Comparison of ENCODE assay signal across 20 cellular contexts in genomic region chr22:27842994-27843431, GRCh38. TPM values are rescaled to one million over a fixed set of nuclear protein-coding genes. Genes with fewer than 3 reads are reported as not detected.
DNase-seq lines count a peak whose midpoint lies in the region; ATAC-seq, FAIRE-seq and TF ChIP-seq lines count a peak whose summit lies in the region.
"Had no signal": no experiment of that assay in that cellular context is flagged by ENCODE, and none has a peak within 500 bp of the region (broad histone marks: within the 10 kb centered on the region; RNA-seq: fewer than 3 reads in every experiment).

No MANE protein-coding gene starts in this region.

- CTCF ChIA-PET in HepG2 (lab: Yijun Ruan, JAX; ENCODE audit: low intra/inter-chr PET ratio, low total read pairs): no interaction called here

- no peak for TF ChIP-seq RAD21 in HepG2 (CRISPR knock-in tag; IDR thresholded peaks at IDR 0.05)

- H3K4me1 ChIP-seq in left ventricle myocardium inferior (peaks cover 18% of the 10 kb centered on the region), hepatocyte (ENCODE audit: insufficient read depth) (peaks cover 14% of the 10 kb centered on the region), HepG2 (ENCODE audit: insufficient read depth, low read length) (no peaks in the 10 kb centered on the region)
- H3K4me1 ChIP-seq: BLaER1 had no signal

- H3K4me2 ChIP-seq in hepatocyte (no peak overlapping the region), HepG2 (ENCODE audit: low read depth, low read length) (no peak overlapping the region)
- H3K4me2 ChIP-seq: BLaER1 had no signal

- no peak overlapping the region for H2AFZ ChIP-seq in hepatocyte
- H2AFZ ChIP-seq in HepG2 (ENCODE audit: low read length): no peak overlapping the region

- H3K27ac ChIP-seq in left ventricle myocardium inferior (replicated peaks): peak overlapping the region; percentile 39
- peak overlapping the region; percentile 86 for H3K27ac ChIP-seq in SK-N-MC
- peak overlapping the region; percentile 47 for H3K27ac ChIP-seq in hepatocyte
- H3K27ac ChIP-seq in HepG2 (ENCODE audit: extremely low read length, insufficient read depth, low read length): no peak overlapping the region
- H3K27ac ChIP-seq: BLaER1, pancreas, thoracic aorta had no signal

- no peaks in the 10 kb centered on the region for H3K79me2 ChIP-seq in hepatocyte
- H3K79me2 ChIP-seq in HepG2 (ENCODE audit: insufficient read depth, low read length): no peaks in the 10 kb centered on the region

- no peaks in the 10 kb centered on the region for H4K20me1 ChIP-seq in hepatocyte (ENCODE audit: insufficient read depth, poor library complexity, severe bottlenecking)
- no peaks in the 10 kb centered on the region; the same call in 1 of the 2 replicates for H4K20me1 ChIP-seq in HepG2 (ENCODE audit: insufficient read depth, low read length)
- H4K20me1 ChIP-seq: BLaER1 had no signal

- H3K27me3 ChIP-seq in left ventricle myocardium inferior (ENCODE audit: low read depth) (no peaks in the 10 kb centered on the region), hepatocyte (no peaks in the 10 kb centered on the region), HepG2 (ENCODE audit: control insufficient read depth in 1 of 2, insufficient read depth in 2 of 2, low read length in 2 of 2) (no peaks in the 10 kb centered on the region)
- H3K27me3 ChIP-seq: BLaER1, pancreas had no signal

- TF ChIP-seq EP300 in HepG2 (IDR thresholded peaks at IDR 0.05; ENCODE audit: low read depth in 2 of 2, low read length in 2 of 2): no peak
- no peak for TF ChIP-seq EP300 in HepG2 (CRISPR knock-in tag; IDR thresholded peaks at IDR 0.05; ENCODE audit: borderline replicate concordance)

- POLR2A ChIA-PET in HepG2 (lab: Yijun Ruan, JAX): no interaction called here

- BruUV-seq in HepG2 (replicated peaks; lab: Mats Ljungman, UMichigan): no TSS peak

- DNase-seq in left ventricle myocardium inferior: no peak
- DNase-seq in Right ventricle myocardium superior: no peak
- DNase-seq in SK-N-MC (ENCODE audit: low read depth, low spot score): peak; percentile 91
- no peak for DNase-seq in hepatocyte (ENCODE audit: low spot score)
- no peak for DNase-seq in HepG2 (ENCODE audit: low spot score)
- DNase-seq: activated CD4-positive, alpha-beta T cell treated with anti-CD3 and anti-CD28 coated beads for 48 hours; DMS79 treated with DMSO at 0.1 percent for 48 hours; midbrain; NCI-H1105; NCI-H510A treated with DMSO at 0.1 percent for 48 hours; pancreas had no signal

- H3K9me3 ChIP-seq in left ventricle myocardium inferior (replicated peaks) (no peaks in the 10 kb centered on the region), SK-N-MC (ENCODE audit: low read depth, low read length) (no peaks in the 10 kb centered on the region), hepatocyte (ENCODE audit: low read depth) (no peaks in the 10 kb centered on the region), HepG2 (ENCODE audit: low read length) (no peaks in the 10 kb centered on the region)
- H3K9me3 ChIP-seq: pancreas, thoracic aorta had no signal

- no peak overlapping the region for H3K9ac ChIP-seq in SK-N-MC (ENCODE audit: insufficient read length)
- H3K9ac ChIP-seq in HepG2 (ENCODE audit: insufficient read depth, low read depth, low read length): no peak overlapping the region
- H3K9ac ChIP-seq: BLaER1 had no signal

- no peaks in the 10 kb centered on the region for H3K9me2 ChIP-seq in hepatocyte (replicated peaks; ENCODE audit: insufficient read depth)

- in situ Hi-C loops in HepG2 (cut with HindIII; ENCODE audit: extremely low pct_ligation_motif_present, low pct_unique_long_range_greater_than_20kb): loop anchor here (10.0 kb wide), 1 partner anchor 62 kb away; no protein-coding TSS in a partner anchor

- no peak for TF ChIP-seq POLR2A in HepG2 (IDR thresholded peaks at IDR 0.05; ENCODE audit: insufficient read depth in 1 of 2, low read depth in 2 of 2, low read length in 2 of 2)

- no peak overlapping the region for H3K4me3 ChIP-seq in left ventricle myocardium inferior
- H3K4me3 ChIP-seq in SK-N-MC: peak overlapping the region; percentile 65
- H3K4me3 ChIP-seq in hepatocyte: no peak overlapping the region
- no peak overlapping the region for H3K4me3 ChIP-seq in HepG2 (replicated peaks in 1 of 3; ENCODE audit: insufficient read depth in 1 of 3, low read depth in 2 of 3, low read length in 3 of 3)
- H3K4me3 ChIP-seq: BLaER1, GM12878, pancreas, thoracic aorta had no signal

- intact Hi-C loops in left ventricle myocardium inferior (cut with micrococcal nuclease) (no loop called here), Right ventricle myocardium superior (cut with DNase I) (no loop called here), HepG2 (cut with micrococcal nuclease; ENCODE audit: unreplicated experiment) (no loop called here)

- TF ChIP-seq CTCF in left ventricle myocardium inferior (IDR thresholded peaks at IDR 0.05; ENCODE audit: borderline replicate concordance) (no peak), hepatocyte (IDR thresholded peaks at IDR 0.05; ENCODE audit: poor library complexity) (no peak), HepG2 (CRISPR knock-in tag; IDR thresholded peaks at IDR 0.05) (no peak)

- H3K36me3 ChIP-seq in left ventricle myocardium inferior: no peaks in the 10 kb centered on the region
- peaks cover 12% of the 10 kb centered on the region for H3K36me3 ChIP-seq in SK-N-MC (ENCODE audit: insufficient read depth, low read length)
- H3K36me3 ChIP-seq in hepatocyte (replicated peaks; ENCODE audit: insufficient read depth, low read depth): no peaks in the 10 kb centered on the region
- H3K36me3 ChIP-seq in HepG2 (replicated peaks in 1 of 2; ENCODE audit: control insufficient read depth in 1 of 2, insufficient read depth in 2 of 2, low read length in 2 of 2): peaks cover 0 to 7% of the 10 kb centered on the region in 2 experiments; a peak in 2 of 5 replicates
- H3K36me3 ChIP-seq: pancreas had no signal

- FAIRE-seq in HepG2 (lab: Jason Lieb, UNC): no peak
- FAIRE-seq: astrocyte, frontal cortex, GM12878, pancreas had no signal

- no peak for ATAC-seq in Right ventricle myocardium superior (ENCODE audit: poor library complexity)
- no peak for ATAC-seq in GM18861 (IDR thresholded peaks at IDR 0.05; ENCODE audit: unreplicated experiment)
- ATAC-seq in HG03457 (IDR thresholded peaks at IDR 0.05; ENCODE audit: unreplicated experiment): no peak
- no peak for ATAC-seq in HepG2
- no peak for ATAC-seq in HG03378 (IDR thresholded peaks at IDR 0.05; ENCODE audit: unreplicated experiment)
- ATAC-seq: GM12878 had no signal

- 67% methylated on average over 9 of the region's 9 CpGs for WGBS in hepatocyte (ENCODE audit: low lambda C conversion rate, missing lambda C conversion rate)
- WGBS in HepG2 (ENCODE audit: low lambda C conversion rate): 96% methylated on average over 9 of the region's 9 CpGs

TF ChIP-seq in HepG2, 621 proteins besides CTCF, POLR2A, EP300 and RAD21 (continues in another document):
- TF ChIP-seq HDAC1 (CRISPR knock-in tag; IDR thresholded peaks at IDR 0.05) (no peak), NFYC (CRISPR knock-in tag; IDR thresholded peaks at IDR 0.05) (no peak), RXRB (CRISPR knock-in tag; IDR thresholded peaks at IDR 0.05; ENCODE audit: borderline replicate concordance) (no peak), FLYWCH1 (CRISPR knock-in tag; IDR thresholded peaks at IDR 0.05) (no peak), FOXA3 (CRISPR knock-in tag; IDR thresholded peaks at IDR 0.05) (no peak), TCF7 (IDR thresholded peaks at IDR 0.05; ENCODE audit: low read depth) (no peak)

RNA-seq across cellular contexts. Expression of gene MN1, which starts 41.5 kb away (rescaled TPM):
- total RNA-seq in left ventricle myocardium inferior: 7.7 TPM
- total RNA-seq in Right ventricle myocardium superior: 6.3 TPM
- 3.2 and 4.4 TPM in 2 replicates for total RNA-seq in hepatocyte
- 2.3 and 2.6 TPM in 2 replicates for polyA plus RNA-seq in hepatocyte
- not detected in 2 replicates for total RNA-seq in HepG2 (2016; rRNA removed; fragmentation: Illumina TruSeq; extraction: Trizol)
- total RNA-seq in HepG2 (2016; cell fraction: cytosol; rRNA removed; fragmentation: Illumina TruSeq; extraction: Trizol; ENCODE audit: low read depth): not detected in 2 replicates
- total RNA-seq in HepG2 (2016; cell fraction: insoluble cytoplasmic fraction; rRNA removed; fragmentation: Illumina TruSeq; extraction: Trizol): 0.02 TPM in 1 of 2 replicates, not detected in the other
- total RNA-seq in HepG2 (2016; cell fraction: membrane; rRNA removed; fragmentation: Illumina TruSeq; extraction: Trizol): not detected in 2 replicates
- total RNA-seq in HepG2 (2016; cell fraction: nucleus; rRNA removed; fragmentation: Illumina TruSeq; extraction: Trizol): not detected in 2 replicates
- 0.01 and 0.09 TPM in 2 replicates for polyA plus RNA-seq in HepG2 (2011; rRNA removed)
- 0.01 and 0.03 TPM in 2 replicates for polyA plus RNA-seq in HepG2 (2011; cell fraction: cytosol; rRNA removed)
- 0.03 and 0.05 TPM in 2 replicates for polyA plus RNA-seq in HepG2 (2011; cell fraction: nucleus; rRNA removed)
- 0.03 and 0.04 TPM in 2 replicates for polyA plus RNA-seq in HepG2 (2012)
- polyA plus RNA-seq in HepG2 (2016; cell fraction: cytosol; fragmentation: Illumina TruSeq; extraction: Trizol; ENCODE audit: low read depth): not detected in 2 replicates
- not detected in 2 replicates for polyA plus RNA-seq in HepG2 (2016; cell fraction: insoluble cytoplasmic fraction; fragmentation: Illumina TruSeq; extraction: Trizol; ENCODE audit: low read depth)
- not detected in 2 replicates for polyA plus RNA-seq in HepG2 (2016; cell fraction: membrane; fragmentation: Illumina TruSeq; extraction: Trizol; ENCODE audit: low read depth)
- polyA plus RNA-seq in HepG2 (2016; cell fraction: nucleus; fragmentation: Illumina TruSeq; extraction: Trizol; ENCODE audit: insufficient read depth, low read depth): 0.11 TPM in 1 of 2 replicates, not detected in the other
- polyA minus RNA-seq in HepG2 (2011; rRNA and poly(A)+ RNA removed; ENCODE audit: low replicate concordance): 0.44 and 10.0 TPM in 2 replicates
- polyA minus RNA-seq in HepG2 (2011; cell fraction: cytosol; rRNA and poly(A)+ RNA removed): not detected in 2 replicates
- polyA minus RNA-seq in HepG2 (2011; cell fraction: nucleus; rRNA and poly(A)+ RNA removed): under 0.01 and 0.13 TPM in 2 replicates
- polyA plus RNA-seq: IgD-negative memory B cell had no signal
